ENCODE assay signal across 8 cellular contexts in genomic region chr12:3299929-3300832, GRCh38.
DNase-seq lines count a peak whose midpoint lies in the region; ATAC-seq and TF ChIP-seq lines count a peak whose summit lies in the region.

No MANE protein-coding gene starts in this region.

- peak; percentile 45 for ATAC-seq in HG03139 (IDR thresholded peaks at IDR 0.05; ENCODE audit: unreplicated experiment)
- ATAC-seq in HG03039 (IDR thresholded peaks at IDR 0.05; ENCODE audit: unreplicated experiment) = no peak

- peak; percentile 99 for TF ChIP-seq CTCF in GM13977 (IDR thresholded peaks at IDR 0.05; ENCODE audit: extremely low read depth, insufficient read depth, missing control alignments)

- in situ Hi-C loops in GM13977 (cut with MboI; ENCODE audit: low pct_unique_long_range_greater_than_20kb, low sequenced_read_pairs, unreplicated experiment) = no loop called here

- peak; percentile 87 for DNase-seq in GM13977 (ENCODE audit: low spot score)
- DNase-seq in NCI-H446 (lab: John Stamatoyannopoulos, UW) = peak; percentile 70 to 77
- DNase-seq in activated CD4-positive, CD25-positive, alpha-beta regulatory T cell treated with anti-CD3 and anti-CD28 coated beads, Interleukin-2, amount 50 U/mL, for 72 hours = peak; percentile 80
- DNase-seq in cerebellar cortex (ENCODE audit: low spot score) = peak; percentile 89
- peak; percentile 89 for DNase-seq in kidney glomerular epithelial cell (lab: John Stamatoyannopoulos, UW)
- DNase-seq in stimulated activated CD4-positive, alpha-beta T cell treated with anti-CD3 and anti-CD28 coated beads, Interleukin-15, amount 100 ng/mL, for 24 hours = peak; percentile 90
